Comparison of ENCODE assay signal across 1 cellular context in the genomic region with DNA sequence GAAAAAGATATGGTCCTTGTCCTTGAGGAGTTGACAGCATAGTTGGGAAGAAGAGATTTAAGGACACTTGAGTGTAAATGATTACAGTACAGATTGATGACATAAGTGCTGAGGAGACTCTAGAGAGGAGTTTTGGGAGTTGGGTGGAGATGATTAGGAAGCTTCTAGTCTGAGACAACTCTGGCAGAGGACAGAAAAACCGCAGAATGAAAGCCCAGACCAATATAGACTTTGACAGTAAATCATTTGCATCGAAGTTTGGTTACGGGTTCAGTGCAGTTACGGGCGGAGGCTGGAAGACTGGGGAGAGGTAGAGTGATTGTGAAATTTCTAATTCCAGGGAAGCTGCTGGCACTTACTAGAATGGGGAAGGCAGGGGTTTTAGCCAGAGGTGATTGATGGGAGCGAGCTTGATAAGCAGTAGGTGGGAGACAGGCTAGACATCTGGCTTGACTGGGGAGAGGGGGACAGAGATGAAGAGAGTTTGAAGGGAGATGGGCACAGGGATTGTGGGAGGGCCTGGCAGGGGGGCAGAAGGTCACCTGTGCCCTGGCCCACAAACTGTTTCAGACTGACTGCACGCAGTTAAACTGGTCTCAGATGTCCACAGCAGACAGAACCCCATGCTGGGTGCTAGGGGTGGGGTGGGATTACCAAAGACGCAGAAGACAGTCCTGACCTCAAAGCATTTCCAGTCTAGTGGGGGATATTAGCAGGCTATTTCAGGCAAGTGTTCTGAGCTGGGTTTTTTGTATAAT.
TF ChIP-seq lines count a peak whose summit lies in the region.

No MANE protein-coding gene starts in this region.

TF ChIP-seq in K562, 482 proteins besides CTCF, POLR2A, EP300 and RAD21 (continues in another document):
- TF ChIP-seq, protein P1, sequence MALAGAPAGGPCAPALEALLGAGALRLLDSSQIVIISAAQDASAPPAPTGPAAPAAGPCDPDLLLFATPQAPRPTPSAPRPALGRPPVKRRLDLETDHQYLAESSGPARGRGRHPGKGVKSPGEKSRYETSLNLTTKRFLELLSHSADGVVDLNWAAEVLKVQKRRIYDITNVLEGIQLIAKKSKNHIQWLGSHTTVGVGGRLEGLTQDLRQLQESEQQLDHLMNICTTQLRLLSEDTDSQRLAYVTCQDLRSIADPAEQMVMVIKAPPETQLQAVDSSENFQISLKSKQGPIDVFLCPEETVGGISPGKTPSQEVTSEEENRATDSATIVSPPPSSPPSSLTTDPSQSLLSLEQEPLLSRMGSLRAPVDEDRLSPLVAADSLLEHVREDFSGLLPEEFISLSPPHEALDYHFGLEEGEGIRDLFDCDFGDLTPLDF (CRISPR knock-in tag; IDR thresholded peaks at IDR 0.05), result no peak
- TF ChIP-seq MEIS2 (IDR thresholded peaks at IDR 0.05; ENCODE audit: partially characterized antibody), result peak; percentile 60
- no peak for TF ChIP-seq ZNF77 (CRISPR knock-in tag; IDR thresholded peaks at IDR 0.05)
- no peak for TF ChIP-seq CEBPG (CRISPR knock-in tag; IDR thresholded peaks at IDR 0.05)
- peak in 1 of 2 experiments; percentile 30; a peak in 2 of 4 replicates for TF ChIP-seq CEBPG (tag; conservative IDR thresholded peaks at IDR 0.05 in 1 of 2, IDR thresholded peaks at IDR 0.05 in 1 of 2)
- TF ChIP-seq, protein P2, sequence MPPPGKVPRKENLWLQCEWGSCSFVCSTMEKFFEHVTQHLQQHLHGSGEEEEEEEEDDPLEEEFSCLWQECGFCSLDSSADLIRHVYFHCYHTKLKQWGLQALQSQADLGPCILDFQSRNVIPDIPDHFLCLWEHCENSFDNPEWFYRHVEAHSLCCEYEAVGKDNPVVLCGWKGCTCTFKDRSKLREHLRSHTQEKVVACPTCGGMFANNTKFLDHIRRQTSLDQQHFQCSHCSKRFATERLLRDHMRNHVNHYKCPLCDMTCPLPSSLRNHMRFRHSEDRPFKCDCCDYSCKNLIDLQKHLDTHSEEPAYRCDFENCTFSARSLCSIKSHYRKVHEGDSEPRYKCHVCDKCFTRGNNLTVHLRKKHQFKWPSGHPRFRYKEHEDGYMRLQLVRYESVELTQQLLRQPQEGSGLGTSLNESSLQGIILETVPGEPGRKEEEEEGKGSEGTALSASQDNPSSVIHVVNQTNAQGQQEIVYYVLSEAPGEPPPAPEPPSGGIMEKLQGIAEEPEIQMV (tag; conservative IDR thresholded peaks at IDR 0.05; ENCODE audit: low read depth), result no peak
- TF ChIP-seq, protein P3, sequence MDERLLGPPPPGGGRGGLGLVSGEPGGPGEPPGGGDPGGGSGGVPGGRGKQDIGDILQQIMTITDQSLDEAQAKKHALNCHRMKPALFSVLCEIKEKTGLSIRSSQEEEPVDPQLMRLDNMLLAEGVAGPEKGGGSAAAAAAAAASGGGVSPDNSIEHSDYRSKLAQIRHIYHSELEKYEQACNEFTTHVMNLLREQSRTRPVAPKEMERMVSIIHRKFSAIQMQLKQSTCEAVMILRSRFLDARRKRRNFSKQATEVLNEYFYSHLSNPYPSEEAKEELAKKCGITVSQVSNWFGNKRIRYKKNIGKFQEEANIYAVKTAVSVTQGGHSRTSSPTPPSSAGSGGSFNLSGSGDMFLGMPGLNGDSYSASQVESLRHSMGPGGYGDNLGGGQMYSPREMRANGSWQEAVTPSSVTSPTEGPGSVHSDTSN (CRISPR knock-in tag; IDR thresholded peaks at IDR 0.05; ENCODE audit: low read depth), result no peak
- TF ChIP-seq, protein P3 (tag; conservative IDR thresholded peaks at IDR 0.05; ENCODE audit: low read depth), result peak; percentile 76
- TF ChIP-seq NCOA2 (IDR thresholded peaks at IDR 0.05; ENCODE audit: partially characterized antibody in 2 of 2), result no peak
- no peak for TF ChIP-seq CBX3 (IDR thresholded peaks at IDR 0.05; ENCODE audit: borderline replicate concordance in 1 of 2, low read length in 2 of 2)
- TF ChIP-seq, protein P4, sequence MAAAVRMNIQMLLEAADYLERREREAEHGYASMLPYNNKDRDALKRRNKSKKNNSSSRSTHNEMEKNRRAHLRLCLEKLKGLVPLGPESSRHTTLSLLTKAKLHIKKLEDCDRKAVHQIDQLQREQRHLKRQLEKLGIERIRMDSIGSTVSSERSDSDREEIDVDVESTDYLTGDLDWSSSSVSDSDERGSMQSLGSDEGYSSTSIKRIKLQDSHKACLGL (CRISPR knock-in tag; IDR thresholded peaks at IDR 0.05; ENCODE audit: borderline replicate concordance, poor library complexity, severe bottlenecking), result no peak
- no peak for TF ChIP-seq NR2F6 (CRISPR knock-in tag; IDR thresholded peaks at IDR 0.05)
- TF ChIP-seq SP2 (IDR thresholded peaks at IDR 0.05; ENCODE audit: extremely low read depth, low read depth, low read length, poor library complexity, severe bottlenecking), result no peak
- TF ChIP-seq CEBPB (tag; IDR thresholded peaks at IDR 0.05), result peak; percentile 78
- no peak for TF ChIP-seq KLF10 (CRISPR knock-in tag; IDR thresholded peaks at IDR 0.05)
- no peak for TF ChIP-seq DIDO1 (tag; IDR thresholded peaks at IDR 0.05; ENCODE audit: low read depth)
- TF ChIP-seq, protein P5, sequence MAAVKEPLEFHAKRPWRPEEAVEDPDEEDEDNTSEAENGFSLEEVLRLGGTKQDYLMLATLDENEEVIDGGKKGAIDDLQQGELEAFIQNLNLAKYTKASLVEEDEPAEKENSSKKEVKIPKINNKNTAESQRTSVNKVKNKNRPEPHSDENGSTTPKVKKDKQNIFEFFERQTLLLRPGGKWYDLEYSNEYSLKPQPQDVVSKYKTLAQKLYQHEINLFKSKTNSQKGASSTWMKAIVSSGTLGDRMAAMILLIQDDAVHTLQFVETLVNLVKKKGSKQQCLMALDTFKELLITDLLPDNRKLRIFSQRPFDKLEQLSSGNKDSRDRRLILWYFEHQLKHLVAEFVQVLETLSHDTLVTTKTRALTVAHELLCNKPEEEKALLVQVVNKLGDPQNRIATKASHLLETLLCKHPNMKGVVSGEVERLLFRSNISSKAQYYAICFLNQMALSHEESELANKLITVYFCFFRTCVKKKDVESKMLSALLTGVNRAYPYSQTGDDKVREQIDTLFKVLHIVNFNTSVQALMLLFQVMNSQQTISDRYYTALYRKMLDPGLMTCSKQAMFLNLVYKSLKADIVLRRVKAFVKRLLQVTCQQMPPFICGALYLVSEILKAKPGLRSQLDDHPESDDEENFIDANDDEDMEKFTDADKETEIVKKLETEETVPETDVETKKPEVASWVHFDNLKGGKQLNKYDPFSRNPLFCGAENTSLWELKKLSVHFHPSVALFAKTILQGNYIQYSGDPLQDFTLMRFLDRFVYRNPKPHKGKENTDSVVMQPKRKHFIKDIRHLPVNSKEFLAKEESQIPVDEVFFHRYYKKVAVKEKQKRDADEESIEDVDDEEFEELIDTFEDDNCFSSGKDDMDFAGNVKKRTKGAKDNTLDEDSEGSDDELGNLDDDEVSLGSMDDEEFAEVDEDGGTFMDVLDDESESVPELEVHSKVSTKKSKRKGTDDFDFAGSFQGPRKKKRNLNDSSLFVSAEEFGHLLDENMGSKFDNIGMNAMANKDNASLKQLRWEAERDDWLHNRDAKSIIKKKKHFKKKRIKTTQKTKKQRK (IDR thresholded peaks at IDR 0.05; ENCODE audit: borderline replicate concordance, low read depth, low read length), result no peak
- TF ChIP-seq, protein P6, sequence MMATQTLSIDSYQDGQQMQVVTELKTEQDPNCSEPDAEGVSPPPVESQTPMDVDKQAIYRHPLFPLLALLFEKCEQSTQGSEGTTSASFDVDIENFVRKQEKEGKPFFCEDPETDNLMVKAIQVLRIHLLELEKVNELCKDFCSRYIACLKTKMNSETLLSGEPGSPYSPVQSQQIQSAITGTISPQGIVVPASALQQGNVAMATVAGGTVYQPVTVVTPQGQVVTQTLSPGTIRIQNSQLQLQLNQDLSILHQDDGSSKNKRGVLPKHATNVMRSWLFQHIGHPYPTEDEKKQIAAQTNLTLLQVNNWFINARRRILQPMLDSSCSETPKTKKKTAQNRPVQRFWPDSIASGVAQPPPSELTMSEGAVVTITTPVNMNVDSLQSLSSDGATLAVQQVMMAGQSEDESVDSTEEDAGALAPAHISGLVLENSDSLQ (IDR thresholded peaks at IDR 0.05), result peak; percentile 45; the same call in 1 of the 2 replicates
- TF ChIP-seq BRF1 (IDR thresholded peaks at IDR 0.05; ENCODE audit: borderline replicate concordance, extremely low read depth, insufficient read length), result no peak
- TF ChIP-seq, protein P7, sequence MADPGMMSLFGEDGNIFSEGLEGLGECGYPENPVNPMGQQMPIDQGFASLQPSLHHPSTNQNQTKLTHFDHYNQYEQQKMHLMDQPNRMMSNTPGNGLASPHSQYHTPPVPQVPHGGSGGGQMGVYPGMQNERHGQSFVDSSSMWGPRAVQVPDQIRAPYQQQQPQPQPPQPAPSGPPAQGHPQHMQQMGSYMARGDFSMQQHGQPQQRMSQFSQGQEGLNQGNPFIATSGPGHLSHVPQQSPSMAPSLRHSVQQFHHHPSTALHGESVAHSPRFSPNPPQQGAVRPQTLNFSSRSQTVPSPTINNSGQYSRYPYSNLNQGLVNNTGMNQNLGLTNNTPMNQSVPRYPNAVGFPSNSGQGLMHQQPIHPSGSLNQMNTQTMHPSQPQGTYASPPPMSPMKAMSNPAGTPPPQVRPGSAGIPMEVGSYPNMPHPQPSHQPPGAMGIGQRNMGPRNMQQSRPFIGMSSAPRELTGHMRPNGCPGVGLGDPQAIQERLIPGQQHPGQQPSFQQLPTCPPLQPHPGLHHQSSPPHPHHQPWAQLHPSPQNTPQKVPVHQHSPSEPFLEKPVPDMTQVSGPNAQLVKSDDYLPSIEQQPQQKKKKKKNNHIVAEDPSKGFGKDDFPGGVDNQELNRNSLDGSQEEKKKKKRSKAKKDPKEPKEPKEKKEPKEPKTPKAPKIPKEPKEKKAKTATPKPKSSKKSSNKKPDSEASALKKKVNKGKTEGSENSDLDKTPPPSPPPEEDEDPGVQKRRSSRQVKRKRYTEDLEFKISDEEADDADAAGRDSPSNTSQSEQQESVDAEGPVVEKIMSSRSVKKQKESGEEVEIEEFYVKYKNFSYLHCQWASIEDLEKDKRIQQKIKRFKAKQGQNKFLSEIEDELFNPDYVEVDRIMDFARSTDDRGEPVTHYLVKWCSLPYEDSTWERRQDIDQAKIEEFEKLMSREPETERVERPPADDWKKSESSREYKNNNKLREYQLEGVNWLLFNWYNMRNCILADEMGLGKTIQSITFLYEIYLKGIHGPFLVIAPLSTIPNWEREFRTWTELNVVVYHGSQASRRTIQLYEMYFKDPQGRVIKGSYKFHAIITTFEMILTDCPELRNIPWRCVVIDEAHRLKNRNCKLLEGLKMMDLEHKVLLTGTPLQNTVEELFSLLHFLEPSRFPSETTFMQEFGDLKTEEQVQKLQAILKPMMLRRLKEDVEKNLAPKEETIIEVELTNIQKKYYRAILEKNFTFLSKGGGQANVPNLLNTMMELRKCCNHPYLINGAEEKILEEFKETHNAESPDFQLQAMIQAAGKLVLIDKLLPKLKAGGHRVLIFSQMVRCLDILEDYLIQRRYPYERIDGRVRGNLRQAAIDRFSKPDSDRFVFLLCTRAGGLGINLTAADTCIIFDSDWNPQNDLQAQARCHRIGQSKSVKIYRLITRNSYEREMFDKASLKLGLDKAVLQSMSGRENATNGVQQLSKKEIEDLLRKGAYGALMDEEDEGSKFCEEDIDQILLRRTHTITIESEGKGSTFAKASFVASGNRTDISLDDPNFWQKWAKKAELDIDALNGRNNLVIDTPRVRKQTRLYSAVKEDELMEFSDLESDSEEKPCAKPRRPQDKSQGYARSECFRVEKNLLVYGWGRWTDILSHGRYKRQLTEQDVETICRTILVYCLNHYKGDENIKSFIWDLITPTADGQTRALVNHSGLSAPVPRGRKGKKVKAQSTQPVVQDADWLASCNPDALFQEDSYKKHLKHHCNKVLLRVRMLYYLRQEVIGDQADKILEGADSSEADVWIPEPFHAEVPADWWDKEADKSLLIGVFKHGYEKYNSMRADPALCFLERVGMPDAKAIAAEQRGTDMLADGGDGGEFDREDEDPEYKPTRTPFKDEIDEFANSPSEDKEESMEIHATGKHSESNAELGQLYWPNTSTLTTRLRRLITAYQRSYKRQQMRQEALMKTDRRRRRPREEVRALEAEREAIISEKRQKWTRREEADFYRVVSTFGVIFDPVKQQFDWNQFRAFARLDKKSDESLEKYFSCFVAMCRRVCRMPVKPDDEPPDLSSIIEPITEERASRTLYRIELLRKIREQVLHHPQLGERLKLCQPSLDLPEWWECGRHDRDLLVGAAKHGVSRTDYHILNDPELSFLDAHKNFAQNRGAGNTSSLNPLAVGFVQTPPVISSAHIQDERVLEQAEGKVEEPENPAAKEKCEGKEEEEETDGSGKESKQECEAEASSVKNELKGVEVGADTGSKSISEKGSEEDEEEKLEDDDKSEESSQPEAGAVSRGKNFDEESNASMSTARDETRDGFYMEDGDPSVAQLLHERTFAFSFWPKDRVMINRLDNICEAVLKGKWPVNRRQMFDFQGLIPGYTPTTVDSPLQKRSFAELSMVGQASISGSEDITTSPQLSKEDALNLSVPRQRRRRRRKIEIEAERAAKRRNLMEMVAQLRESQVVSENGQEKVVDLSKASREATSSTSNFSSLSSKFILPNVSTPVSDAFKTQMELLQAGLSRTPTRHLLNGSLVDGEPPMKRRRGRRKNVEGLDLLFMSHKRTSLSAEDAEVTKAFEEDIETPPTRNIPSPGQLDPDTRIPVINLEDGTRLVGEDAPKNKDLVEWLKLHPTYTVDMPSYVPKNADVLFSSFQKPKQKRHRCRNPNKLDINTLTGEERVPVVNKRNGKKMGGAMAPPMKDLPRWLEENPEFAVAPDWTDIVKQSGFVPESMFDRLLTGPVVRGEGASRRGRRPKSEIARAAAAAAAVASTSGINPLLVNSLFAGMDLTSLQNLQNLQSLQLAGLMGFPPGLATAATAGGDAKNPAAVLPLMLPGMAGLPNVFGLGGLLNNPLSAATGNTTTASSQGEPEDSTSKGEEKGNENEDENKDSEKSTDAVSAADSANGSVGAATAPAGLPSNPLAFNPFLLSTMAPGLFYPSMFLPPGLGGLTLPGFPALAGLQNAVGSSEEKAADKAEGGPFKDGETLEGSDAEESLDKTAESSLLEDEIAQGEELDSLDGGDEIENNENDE (IDR thresholded peaks at IDR 0.05; ENCODE audit: low read depth, low read length), result no peak
- no peak for TF ChIP-seq MCM7 (IDR thresholded peaks at IDR 0.05)
- TF ChIP-seq SMAD1 (IDR thresholded peaks at IDR 0.05; ENCODE audit: low read depth, low read length, partially characterized antibody), result no peak
- TF ChIP-seq, protein P8, sequence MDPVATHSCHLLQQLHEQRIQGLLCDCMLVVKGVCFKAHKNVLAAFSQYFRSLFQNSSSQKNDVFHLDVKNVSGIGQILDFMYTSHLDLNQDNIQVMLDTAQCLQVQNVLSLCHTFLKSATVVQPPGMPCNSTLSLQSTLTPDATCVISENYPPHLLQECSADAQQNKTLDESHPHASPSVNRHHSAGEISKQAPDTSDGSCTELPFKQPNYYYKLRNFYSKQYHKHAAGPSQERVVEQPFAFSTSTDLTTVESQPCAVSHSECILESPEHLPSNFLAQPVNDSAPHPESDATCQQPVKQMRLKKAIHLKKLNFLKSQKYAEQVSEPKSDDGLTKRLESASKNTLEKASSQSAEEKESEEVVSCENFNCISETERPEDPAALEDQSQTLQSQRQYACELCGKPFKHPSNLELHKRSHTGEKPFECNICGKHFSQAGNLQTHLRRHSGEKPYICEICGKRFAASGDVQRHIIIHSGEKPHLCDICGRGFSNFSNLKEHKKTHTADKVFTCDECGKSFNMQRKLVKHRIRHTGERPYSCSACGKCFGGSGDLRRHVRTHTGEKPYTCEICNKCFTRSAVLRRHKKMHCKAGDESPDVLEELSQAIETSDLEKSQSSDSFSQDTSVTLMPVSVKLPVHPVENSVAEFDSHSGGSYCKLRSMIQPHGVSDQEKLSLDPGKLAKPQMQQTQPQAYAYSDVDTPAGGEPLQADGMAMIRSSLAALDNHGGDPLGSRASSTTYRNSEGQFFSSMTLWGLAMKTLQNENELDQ (CRISPR knock-in tag; IDR thresholded peaks at IDR 0.05; ENCODE audit: borderline replicate concordance), result no peak
- no peak for TF ChIP-seq ZNF146 (CRISPR knock-in tag; IDR thresholded peaks at IDR 0.05; ENCODE audit: unreplicated experiment)
